18 cellular contexts compared by ENCODE assay signal in the genomic region with DNA sequence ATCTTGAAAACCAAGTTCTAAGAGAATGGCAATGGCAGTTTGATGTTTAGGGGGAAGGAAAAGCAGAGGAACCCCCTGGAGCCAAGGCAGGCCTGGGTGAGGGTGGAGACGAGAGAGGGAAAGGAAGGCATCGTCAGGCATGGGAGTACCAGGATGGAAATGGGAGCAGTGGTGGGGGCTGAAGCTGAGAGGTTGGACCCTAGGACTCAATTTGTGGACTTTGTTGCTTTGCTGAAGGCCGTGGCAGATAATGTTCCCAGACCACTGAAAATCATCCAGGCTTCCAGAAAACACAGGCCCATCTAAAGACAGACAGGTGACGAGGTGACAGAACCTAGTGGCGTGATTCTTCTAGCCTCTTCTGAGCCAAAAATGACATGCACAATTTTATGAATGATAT. TPM values are rescaled to one million over a fixed set of nuclear protein-coding genes. Genes with fewer than 3 reads are reported as not detected.
A peak's percentile ranks its signal among the peaks of the same experiment; 100 is the strongest.
DNase-seq lines count a peak whose midpoint lies in the region; ATAC-seq and TF ChIP-seq lines count a peak whose summit lies in the region.
"Had no signal": no experiment of that assay in that cellular context is flagged by ENCODE, and none has a peak within 500 bp of the region (broad histone marks: within the 10 kb centered on the region; RNA-seq: fewer than 3 reads in every experiment).

No MANE protein-coding gene starts in this region.

- DNase-seq in heart left ventricle (no peak), Right ventricle myocardium superior (no peak), right cardiac atrium (peak in 1 of 3 donors; percentile 17), Right ventricle myocardium inferior (ENCODE audit: missing footprints) (no peak), body of pancreas (no peak), KBM-7 (no peak)
- DNase-seq in stimulated activated naive CD4-positive, alpha-beta T cell treated with Interleukin-2 at 50 U/mL for 16 hours (lab: John Stamatoyannopoulos, UW): no peak
- DNase-seq: CD4-positive, alpha-beta memory T cell; DMS 273 treated with DMSO at 0.1 percent for 48 hours; DMS53; DND-41; EL; H9 had no signal

- H3K4me1 ChIP-seq in heart left ventricle (peaks cover 0 to 52% (median 12%) of the 10 kb centered on the region in 12 donors), right cardiac atrium (ENCODE audit: control insufficient read depth, insufficient read depth, low read length) (peaks cover 4% of the 10 kb centered on the region), body of pancreas (peaks cover 68% of the 10 kb centered on the region)
- H3K4me1 ChIP-seq: BLaER1 had no signal

- WGBS in heart left ventricle, 4 donors: 85 to 94% (median 91%) methylated on average over 5 of the region's 5 CpGs
- 90% methylated on average over 5 of the region's 5 CpGs for WGBS in right cardiac atrium
- 50 to 65% methylated on average over 5 of the region's 5 CpGs for WGBS in body of pancreas, 2 donors

- intact Hi-C loops in heart left ventricle (cut with DNase I): loop anchor here in 8 of 10 donors (5.0 to 10.0 kb wide), 11 partner anchors 52 to 213 kb away; no protein-coding TSS in a partner anchor
- intact Hi-C loops in Right ventricle myocardium superior (cut with DNase I): loop anchor here (5.0 to 10.0 kb wide), 2 partner anchors 62 to 160 kb away; no protein-coding TSS in a partner anchor
- intact Hi-C loops in right cardiac atrium (cut with DNase I): loop anchor here in 1 of 4 donors (5.0 kb wide), 1 partner anchor 93 kb away; no protein-coding TSS in a partner anchor
- intact Hi-C loops in Right ventricle myocardium inferior (cut with DNase I): loop anchor here (5.0 kb wide), 3 partner anchors 82 to 327 kb away; a partner anchor contains a TSS
- intact Hi-C loops in body of pancreas (cut with DNase I): loop anchor here (10.0 kb wide), 1 partner anchor 70 kb away; no protein-coding TSS in a partner anchor

- TF ChIP-seq CTCF in heart left ventricle (IDR thresholded peaks at IDR 0.05): no peak
- no peak for TF ChIP-seq CTCF in body of pancreas (IDR thresholded peaks at IDR 0.05)

- H3K27me3 ChIP-seq in heart left ventricle: peaks cover 0 to 16% (median 0%) of the 10 kb centered on the region in 9 donors
- no peaks in the 10 kb centered on the region for H3K27me3 ChIP-seq in right cardiac atrium (ENCODE audit: control insufficient read depth, insufficient read depth)
- H3K27me3 ChIP-seq in body of pancreas: no peaks in the 10 kb centered on the region

- in situ Hi-C loops in KBM-7 (cut with MboI; ENCODE audit: low pct_unique_long_range_greater_than_20kb, low sequenced_read_pairs): no loop called here

- H3K36me3 ChIP-seq in heart left ventricle: no peaks in the 10 kb centered on the region
- H3K36me3 ChIP-seq in body of pancreas (replicated peaks in 1 of 2; ENCODE audit: insufficient read depth in 1 of 2, low read depth in 2 of 2): no peaks in the 10 kb centered on the region
- H3K36me3 ChIP-seq: BLaER1 had no signal

- H3K27ac ChIP-seq in heart left ventricle (peak overlapping the region in 10 of 12 donors; percentile 55 to 95 (median 88)), right cardiac atrium (ENCODE audit: low read length) (peak overlapping the region; percentile 56), body of pancreas (peak overlapping the region; percentile 18 to 89 (median 83))
- H3K27ac ChIP-seq: 22Rv1, BLaER1 had no signal

- ATAC-seq in heart left ventricle (no peak), Right ventricle myocardium superior (ENCODE audit: poor library complexity) (no peak), right cardiac atrium (no peak), Right ventricle myocardium inferior (no peak), body of pancreas (no peak)
- ATAC-seq: GM12878 had no signal

- H3K4me3 ChIP-seq in heart left ventricle (no peak overlapping the region), right cardiac atrium (ENCODE audit: low read length) (no peak overlapping the region), body of pancreas (no peak overlapping the region)
- H3K4me3 ChIP-seq: BLaER1, GM12878 had no signal

- H3K9me3 ChIP-seq in heart left ventricle (peaks cover 0 to 18% (median 6%) of the 10 kb centered on the region in 12 donors), right cardiac atrium (ENCODE audit: control insufficient read depth, low read length) (no peaks in the 10 kb centered on the region), body of pancreas (no peaks in the 10 kb centered on the region)

- TF ChIP-seq POLR2A in heart left ventricle (IDR thresholded peaks at IDR 0.05) (no peak), body of pancreas (IDR thresholded peaks at IDR 0.05) (no peak)

RNA-seq across cellular contexts. Expression of a gene that starts 4.9 kb away (rescaled TPM):
- total RNA-seq in heart left ventricle (10 to 100 TPM; 29.5 to 81.4 (median 43.3) TPM), Right ventricle myocardium superior (38.0 TPM), right cardiac atrium (10 to 100 TPM; 39.1 to 53.4 (median 43.3) TPM), Right ventricle myocardium inferior (38.0 TPM), body of pancreas (10 to 100 TPM; 32.7 to 51.7 TPM)
- polyA plus RNA-seq in heart left ventricle (100 to 1,000 TPM in 1 of 2 donors, 10 to 100 TPM in 1; 28.2 to 144 TPM), right cardiac atrium (36.8 TPM)
- total RNA-seq: G401 had no signal
- polyA plus RNA-seq: CD14-positive monocyte, GM12878 had no signal
